Comparison of ENCODE assay signal across 19 cellular contexts in genomic region chr1:34088001-34088400, GRCh38.
"Had no signal": no experiment of that assay in that cellular context is flagged by ENCODE, and none has a peak within 500 bp of the region (broad histone marks: within the 10 kb centered on the region; RNA-seq: fewer than 3 reads in every experiment).

No MANE protein-coding gene starts in this region.

- H3K4me1 ChIP-seq: heart right ventricle, left ventricle myocardium inferior, psoas muscle, right lobe of liver, suprapubic skin, thyroid gland had no signal

- H3K27ac ChIP-seq: heart right ventricle, left ventricle myocardium inferior, neutrophil, psoas muscle, right lobe of liver, suprapubic skin, thyroid gland had no signal

- H3K4me3 ChIP-seq: heart right ventricle, left ventricle myocardium inferior, lung, psoas muscle, right lobe of liver, suprapubic skin, thyroid gland had no signal

- H3K9me3 ChIP-seq: heart right ventricle, left ventricle myocardium inferior, neutrophil, psoas muscle, right lobe of liver, suprapubic skin, thyroid gland had no signal

- DNase-seq: erythroblast; foreskin melanocyte; heart right ventricle; hypothalamus; left ventricle myocardium inferior; mesenchymal stem cell; naive thymus-derived CD4-positive, alpha-beta T cell; nephron progenitor cell; psoas muscle; retina; right lobe of liver; stimulated activated CD4-positive, alpha-beta T cell treated with anti-CD3 and anti-CD28 coated beads, Interleukin-4, amount 100 ng/mL, for 1 hour; stimulated activated CD8-positive, alpha-beta memory T cell treated with anti-CD3 and anti-CD28 coated beads, Interleukin-4, amount 100 ng/mL, for 48 hours; stimulated activated naive CD8-positive, alpha-beta T cell treated with anti-CD3 and anti-CD28 coated beads, Interleukin-15, Interleukin-2, amounts not matched to agents 100 U/mL and 50 U/mL, for 24 hours; thyroid gland had no signal

- ATAC-seq: heart right ventricle; naive thymus-derived CD4-positive, alpha-beta T cell; psoas muscle; right lobe of liver; stimulated activated effector memory CD8-positive, alpha-beta T cell treated with anti-CD3 and anti-CD28 coated beads, Interleukin-12 subunit alpha, Interleukin-12 subunit beta, amount 100 ng/mL, for 72 hours; stimulated activated naive CD8-positive, alpha-beta T cell treated with anti-CD3 and anti-CD28 coated beads, Interleukin-15, Interleukin-2, amounts not matched to agents 100 U/mL and 50 U/mL, for 24 hours had no signal

- H3K36me3 ChIP-seq: heart right ventricle, left ventricle myocardium inferior, neutrophil, right lobe of liver, suprapubic skin, thyroid gland had no signal

- H3K27me3 ChIP-seq: neutrophil, right lobe of liver, suprapubic skin, thyroid gland had no signal
